In the genomic region with DNA sequence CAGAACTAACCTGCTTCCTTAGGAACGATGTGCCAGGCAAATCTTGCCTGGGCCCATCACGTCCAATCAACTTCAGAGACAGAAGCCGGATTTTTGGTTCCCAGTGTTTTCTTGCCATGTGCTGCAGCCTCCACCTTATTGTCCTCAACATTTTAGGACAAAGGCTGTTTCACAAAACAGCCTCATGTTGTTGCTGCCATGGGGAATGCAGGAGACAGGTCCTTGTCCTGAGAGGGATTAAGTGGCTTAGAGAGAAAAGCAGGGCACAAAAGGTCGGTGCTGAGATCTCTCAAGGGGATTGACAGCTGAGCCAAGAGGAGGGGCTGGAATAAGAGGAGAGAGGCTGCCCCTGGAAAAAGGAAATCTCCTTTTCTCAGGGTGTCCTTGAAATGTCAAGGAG, we compare ENCODE assay signal across 21 cellular contexts. TPM values are rescaled to one million over a fixed set of nuclear protein-coding genes. Genes with fewer than 3 reads are reported as not detected.
DNase-seq lines count a peak whose midpoint lies in the region; ATAC-seq and TF ChIP-seq lines count a peak whose summit lies in the region.
"Had no signal": no experiment of that assay in that cellular context is flagged by ENCODE, and none has a peak within 500 bp of the region (broad histone marks: within the 10 kb centered on the region; RNA-seq: fewer than 3 reads in every experiment).

No MANE protein-coding gene starts in this region.

- no peaks in the 10 kb centered on the region for H3K27me3 ChIP-seq in esophagus muscularis mucosa
- H3K27me3 ChIP-seq: brain microvascular endothelial cell, colonic mucosa, tibial nerve had no signal

- TF ChIP-seq POLR2A in esophagus muscularis mucosa (IDR thresholded peaks at IDR 0.05; ENCODE audit: low read depth) = no peak

- H3K27ac Mint-ChIP-seq in glutamatergic neuron (ENCODE audit: unreplicated experiment) = peak overlapping the region; percentile 49
- H3K27ac Mint-ChIP-seq: activated naive CD8-positive, alpha-beta T cell treated with anti-CD3 and anti-CD28 coated beads, Interleukin-2, amount 50 U/mL, for 24 hours; activated T-helper 17 cell treated with anti-CD3 and anti-CD28 coated beads, Interleukin-2, amount 50 U/mL, for 72 hours; CD4-positive, CD25-positive, alpha-beta regulatory T cell; naive thymus-derived CD8-positive, alpha-beta T cell; stimulated activated naive CD8-positive, alpha-beta T cell treated with anti-CD3 and anti-CD28 coated beads, Interleukin-15, Interleukin-2, amounts not matched to agents 100 ng/mL and 50 ng/mL, for 24 hours had no signal

- 45% methylated on average over 4 of the region's 4 CpGs for WGBS in esophagus muscularis mucosa

- H3K36me3 ChIP-seq in esophagus muscularis mucosa = no peaks in the 10 kb centered on the region
- H3K36me3 ChIP-seq: brain microvascular endothelial cell, colonic mucosa, tibial nerve had no signal

- H3K36me3 Mint-ChIP-seq in glutamatergic neuron (ENCODE audit: unreplicated experiment) = peaks cover 10% of the 10 kb centered on the region
- H3K36me3 Mint-ChIP-seq: CD4-positive, CD25-positive, alpha-beta regulatory T cell; naive thymus-derived CD8-positive, alpha-beta T cell had no signal

- H3K9me3 Mint-ChIP-seq in glutamatergic neuron (ENCODE audit: unreplicated experiment) = peaks cover 2% of the 10 kb centered on the region
- H3K9me3 Mint-ChIP-seq: activated naive CD8-positive, alpha-beta T cell treated with anti-CD3 and anti-CD28 coated beads, Interleukin-2, amount 50 U/mL, for 24 hours; CD4-positive, CD25-positive, alpha-beta regulatory T cell; stimulated activated naive CD8-positive, alpha-beta T cell treated with anti-CD3 and anti-CD28 coated beads, Interleukin-15, Interleukin-2, amounts not matched to agents 100 ng/mL and 50 ng/mL, for 24 hours had no signal

- peaks cover 0 to 6% (median 0%) of the 10 kb centered on the region in 4 donors for H3K9me3 ChIP-seq in esophagus muscularis mucosa
- H3K9me3 ChIP-seq: colonic mucosa, tibial nerve had no signal

- intact Hi-C loops in esophagus muscularis mucosa (cut with DNase I) = no loop called here

- H3K4me1 ChIP-seq in esophagus muscularis mucosa = no peaks in the 10 kb centered on the region
- H3K4me1 ChIP-seq: colonic mucosa, tibial nerve had no signal

- ATAC-seq in HG02981 (IDR thresholded peaks at IDR 0.05; ENCODE audit: unreplicated experiment) = no peak
- ATAC-seq: activated naive CD8-positive, alpha-beta T cell treated with anti-CD3 and anti-CD28 coated beads, Interleukin-2, amount 50 U/mL, for 24 hours; activated T-helper 17 cell treated with anti-CD3 and anti-CD28 coated beads, Interleukin-2, amount 50 U/mL, for 72 hours; naive thymus-derived CD8-positive, alpha-beta T cell had no signal

- TF ChIP-seq CTCF in glutamatergic neuron (IDR thresholded peaks at IDR 0.05; ENCODE audit: partially characterized antibody, unreplicated experiment) (no peak), esophagus muscularis mucosa (IDR thresholded peaks at IDR 0.05) (no peak)

- H3K4me1 Mint-ChIP-seq in glutamatergic neuron (ENCODE audit: low read depth, unreplicated experiment) = peaks cover 20% of the 10 kb centered on the region
- H3K4me1 Mint-ChIP-seq: activated naive CD8-positive, alpha-beta T cell treated with anti-CD3 and anti-CD28 coated beads, Interleukin-2, amount 50 U/mL, for 24 hours; activated T-helper 17 cell treated with anti-CD3 and anti-CD28 coated beads, Interleukin-2, amount 50 U/mL, for 72 hours; CD4-positive, CD25-positive, alpha-beta regulatory T cell; naive thymus-derived CD8-positive, alpha-beta T cell had no signal

- DNase-seq in DMS79 (lab: John Stamatoyannopoulos, UW) (peak; percentile 66), NCI-H1105 (lab: John Stamatoyannopoulos, UW) (peak; percentile 62), NCI-H524 treated with DMSO at 0.1 percent for 48 hours (lab: John Stamatoyannopoulos, UW) (peak; percentile 95), glutamatergic neuron (peak; percentile 32), esophagus muscularis mucosa (ENCODE audit: extremely low spot score) (no peak), T1000 (lab: John Stamatoyannopoulos, UW) (no peak)
- DNase-seq in activated naive CD4-positive, alpha-beta T cell treated with Interleukin-2 at 50 U/mL for 16 hours = no peak
- DNase-seq: activated CD4-positive, alpha-beta T cell treated with anti-CD3 and anti-CD28 coated beads for 4 hours; activated naive CD8-positive, alpha-beta T cell treated with anti-CD3 and anti-CD28 coated beads, Interleukin-2, amount 50 U/mL, for 24 hours; brain microvascular endothelial cell; CD4-positive, CD25-positive, alpha-beta regulatory T cell; colonic mucosa; foreskin fibroblast; hypothalamus; islet precursor cell; mammary epithelial cell; naive thymus-derived CD8-positive, alpha-beta T cell had no signal

- peaks cover 7% of the 10 kb centered on the region for H3K27me3 Mint-ChIP-seq in glutamatergic neuron (ENCODE audit: unreplicated experiment)
- H3K27me3 Mint-ChIP-seq: CD4-positive, CD25-positive, alpha-beta regulatory T cell had no signal

- no peak overlapping the region for H3K4me3 ChIP-seq in esophagus muscularis mucosa
- H3K4me3 ChIP-seq: colonic mucosa, tibial nerve had no signal

- TF ChIP-seq EP300 in esophagus muscularis mucosa (IDR thresholded peaks at IDR 0.05) = no peak

- H3K27ac ChIP-seq in esophagus muscularis mucosa (replicated peaks in 1 of 4) = no peak overlapping the region
- H3K27ac ChIP-seq: brain microvascular endothelial cell, colonic mucosa, tibial nerve had no signal

- H3K4me3 Mint-ChIP-seq in glutamatergic neuron (ENCODE audit: unreplicated experiment) = peak overlapping the region; percentile 53
- H3K4me3 Mint-ChIP-seq: activated naive CD8-positive, alpha-beta T cell treated with anti-CD3 and anti-CD28 coated beads, Interleukin-2, amount 50 U/mL, for 24 hours; activated T-helper 17 cell treated with anti-CD3 and anti-CD28 coated beads, Interleukin-2, amount 50 U/mL, for 72 hours; CD4-positive, CD25-positive, alpha-beta regulatory T cell; naive thymus-derived CD8-positive, alpha-beta T cell; stimulated activated naive CD8-positive, alpha-beta T cell treated with anti-CD3 and anti-CD28 coated beads, Interleukin-15, Interleukin-2, amounts not matched to agents 100 ng/mL and 50 ng/mL, for 24 hours had no signal

RNA-seq across cellular contexts. Expression of a gene that starts 11.3 kb away (rescaled TPM):
- 0.61 TPM for total RNA-seq in glutamatergic neuron (ENCODE audit: unreplicated experiment)
- total RNA-seq in esophagus muscularis mucosa = 10 to 100 TPM; 10.7 to 15.6 (median 11.4) TPM

Comparison
In these comparisons a context has a peak if more than half of its experiments do, and no peak if none do; other contexts are left out.
1. DNase-seq: peak in DMS79 (single experiment), NCI-H1105 (single experiment), NCI-H524 treated with DMSO at 0.1 percent for 48 hours (single experiment) and glutamatergic neuron (single experiment); none in esophagus muscularis mucosa (single experiment), T1000 (single experiment) and activated naive CD4-positive, alpha-beta T cell treated with Interleukin-2 at 50 U/mL for 16 hours (single experiment).